In genomic region chr7:7424151-7424873, GRCh38 we compare ENCODE assay signal across 8 cellular contexts.
A peak's percentile ranks its signal among the peaks of the same experiment; 100 is the strongest.
DNase-seq lines count a peak whose midpoint lies in the region; ATAC-seq and TF ChIP-seq lines count a peak whose summit lies in the region.

No MANE protein-coding gene starts in this region.

- H3K9me3 Mint-ChIP-seq in CD4-positive, alpha-beta T cell, result no peaks in the 10 kb centered on the region
- no peaks in the 10 kb centered on the region for H3K9me3 Mint-ChIP-seq in activated CD4-positive, alpha-beta memory T cell treated with anti-CD3 and anti-CD28 coated beads for 36 hours
- H3K9me3 Mint-ChIP-seq in endothelial cell (ENCODE audit: unreplicated experiment), result no peaks in the 10 kb centered on the region

- H3K27ac ChIP-seq in CD4-positive, alpha-beta T cell (ENCODE audit: low read depth, low read length), result no peak overlapping the region

- peak; percentile 67 for ATAC-seq in CD4-positive, alpha-beta T cell (ENCODE audit: poor library complexity)
- ATAC-seq in GM19395 (IDR thresholded peaks at IDR 0.05; ENCODE audit: unreplicated experiment) (peak; percentile 88), HG03469 (IDR thresholded peaks at IDR 0.05; ENCODE audit: unreplicated experiment) (peak; percentile 77)

- CTCF ChIA-PET in CD4-positive, alpha-beta T cell (lab: Charles Lee), result interaction anchor here (0.6 kb wide), 1 partner anchor 144 kb away, joined by 3 read pairs; no protein-coding TSS in a partner anchor
- CTCF ChIA-PET in activated CD4-positive, alpha-beta memory T cell treated with anti-CD3 and anti-CD28 coated beads for 36 hours (lab: Charles Lee), result interaction anchor here (0.6 to 2.0 kb wide), 6 partner anchors 8 to 872 kb away, joined by 3 to 7 read pairs (median 4); partner anchors contain the start of gene C1GALT1

- DNase-seq in CD4-positive, alpha-beta T cell, result peak in 9 of 10 experiments; percentile 5 to 36 (median 12)
- DNase-seq in NCI-H460 (ENCODE audit: extremely low read depth, low read depth) (peak; percentile 78), endothelial cell (ENCODE audit: low spot score) (peak; percentile 55)
- DNase-seq in activated CD4-positive, alpha-beta memory T cell treated with anti-CD3 and anti-CD28 coated beads for 36 hours, result peak; percentile 41
- peak in 5 of 6 experiments; percentile 1 to 27 (median 18) for DNase-seq in stimulated activated naive CD4-positive, alpha-beta T cell (lab: John Stamatoyannopoulos, UW)

- H3K4me3 ChIP-seq in mononuclear cell (ENCODE audit: low read length), result peak overlapping the region; percentile 39

- H3K9me3 ChIP-seq in CD4-positive, alpha-beta T cell (ENCODE audit: control insufficient read depth, low read length), result no peaks in the 10 kb centered on the region
- H3K9me3 ChIP-seq in mononuclear cell (ENCODE audit: low read depth, low read length), result no peaks in the 10 kb centered on the region

- peaks cover 5% of the 10 kb centered on the region for H3K4me1 ChIP-seq in mononuclear cell (ENCODE audit: insufficient read depth, low read length)

- H3K36me3 Mint-ChIP-seq in CD4-positive, alpha-beta T cell (ENCODE audit: low read depth), result no peaks in the 10 kb centered on the region
- H3K36me3 Mint-ChIP-seq in activated CD4-positive, alpha-beta memory T cell treated with anti-CD3 and anti-CD28 coated beads for 36 hours, result no peaks in the 10 kb centered on the region
- no peaks in the 10 kb centered on the region for H3K36me3 Mint-ChIP-seq in endothelial cell (ENCODE audit: low read depth, unreplicated experiment)

- no peaks in the 10 kb centered on the region for H3K27me3 Mint-ChIP-seq in CD4-positive, alpha-beta T cell
- H3K27me3 Mint-ChIP-seq in activated CD4-positive, alpha-beta memory T cell treated with anti-CD3 and anti-CD28 coated beads for 36 hours, result no peaks in the 10 kb centered on the region
- no peaks in the 10 kb centered on the region for H3K27me3 Mint-ChIP-seq in endothelial cell (ENCODE audit: unreplicated experiment)

- intact Hi-C loops in CD4-positive, alpha-beta T cell (cut with DNase I, micrococcal nuclease), result loop anchor here (5.0 kb wide), 4 partner anchors 118 to 793 kb away; no protein-coding TSS in a partner anchor
- intact Hi-C loops in activated CD4-positive, alpha-beta memory T cell treated with anti-CD3 and anti-CD28 coated beads for 36 hours (cut with micrococcal nuclease), result loop anchor here (2.0 kb wide), 1 partner anchor 116 kb away; no protein-coding TSS in a partner anchor

- peak; percentile 56 for TF ChIP-seq CTCF in CD4-positive, alpha-beta T cell (IDR thresholded peaks at IDR 0.05)
- TF ChIP-seq CTCF in endothelial cell (IDR thresholded peaks at IDR 0.05; ENCODE audit: unreplicated experiment), result peak; percentile 27

- no peaks in the 10 kb centered on the region for H3K27me3 ChIP-seq in CD4-positive, alpha-beta T cell (ENCODE audit: control insufficient read depth, insufficient read depth, low read length)
- H3K27me3 ChIP-seq in mononuclear cell (ENCODE audit: insufficient read depth, low read length), result no peaks in the 10 kb centered on the region

- H3K27ac Mint-ChIP-seq in CD4-positive, alpha-beta T cell, result peak overlapping the region; percentile 19
- H3K27ac Mint-ChIP-seq in activated CD4-positive, alpha-beta memory T cell treated with anti-CD3 and anti-CD28 coated beads for 36 hours, result no peak overlapping the region
- H3K27ac Mint-ChIP-seq in endothelial cell (ENCODE audit: unreplicated experiment), result no peak overlapping the region

- no peaks in the 10 kb centered on the region for H3K4me1 Mint-ChIP-seq in CD4-positive, alpha-beta T cell (ENCODE audit: low read depth)
- peaks cover 5% of the 10 kb centered on the region for H3K4me1 Mint-ChIP-seq in activated CD4-positive, alpha-beta memory T cell treated with anti-CD3 and anti-CD28 coated beads for 36 hours (ENCODE audit: low read depth)
- no peaks in the 10 kb centered on the region for H3K4me1 Mint-ChIP-seq in endothelial cell (ENCODE audit: unreplicated experiment)

- POLR2A ChIA-PET in CD4-positive, alpha-beta T cell (lab: Charles Lee), result interaction anchor here (1.0 kb wide), 1 partner anchor 243 kb away, joined by 3 read pairs; no protein-coding TSS in a partner anchor
- POLR2A ChIA-PET in activated CD4-positive, alpha-beta memory T cell treated with anti-CD3 and anti-CD28 coated beads for 36 hours (lab: Charles Lee), result interaction anchor here (0.5 kb wide), 1 partner anchor 456 kb away, joined by 3 read pairs; no protein-coding TSS in a partner anchor

- peak overlapping the region; percentile 90 for H3K4me3 Mint-ChIP-seq in CD4-positive, alpha-beta T cell
- peak overlapping the region; percentile 54 for H3K4me3 Mint-ChIP-seq in activated CD4-positive, alpha-beta memory T cell treated with anti-CD3 and anti-CD28 coated beads for 36 hours
- no peak overlapping the region for H3K4me3 Mint-ChIP-seq in endothelial cell (ENCODE audit: unreplicated experiment)

Comparison
In these comparisons a context has a peak if more than half of its experiments do, and no peak if none do; other contexts are left out.
1. DNase-seq: peak in every context shown above with its lines; median percentile 78 in NCI-H460; 55 in endothelial cell; 41 in activated CD4-positive, alpha-beta memory T cell treated with anti-CD3 and anti-CD28 coated beads for 36 hours; 18 in stimulated activated naive CD4-positive, alpha-beta T cell; 12 in CD4-positive, alpha-beta T cell.